In genomic region chr3:50264389-50264963, GRCh38 we compare ENCODE assay signal across 8 cellular contexts. TPM values are rescaled to one million over a fixed set of nuclear protein-coding genes. Genes with fewer than 3 reads are reported as not detected.
DNase-seq lines count a peak whose midpoint lies in the region; ATAC-seq, FAIRE-seq and TF ChIP-seq lines count a peak whose summit lies in the region.

No MANE protein-coding gene starts in this region.

- H3K27me3 ChIP-seq in HUES6 (ENCODE audit: control insufficient read depth, insufficient read depth, low read length) (no peaks in the 10 kb centered on the region), mammary epithelial cell (ENCODE audit: insufficient read depth, low read length) (no peaks in the 10 kb centered on the region)
- H3K27me3 ChIP-seq in CD4-positive, alpha-beta T cell (ENCODE audit: control insufficient read depth, insufficient read depth, low read length), result no peaks in the 10 kb centered on the region

- peaks cover 74% of the 10 kb centered on the region for H3K4me1 ChIP-seq in HUES6 (ENCODE audit: control insufficient read depth, insufficient read depth, low read length)
- H3K4me1 ChIP-seq in mammary epithelial cell (ENCODE audit: insufficient read depth, low read length), result peaks cover 36% of the 10 kb centered on the region

- CTCF ChIA-PET in mammary epithelial cell (lab: Charles Lee; ENCODE audit: low non-redundant PET), result interaction anchor here (0.6 kb wide), 2 partner anchors 23 to 130 kb away, joined by 3 to 19 read pairs; no protein-coding TSS in a partner anchor
- CTCF ChIA-PET in CD4-positive, alpha-beta T cell (lab: Charles Lee), result no interaction called here

- no TSS peak for BruUV-seq in mammary epithelial cell (replicated peaks; lab: Mats Ljungman, UMichigan)

- no peak for TF ChIP-seq CTCF in mammary epithelial cell (conservative IDR thresholded peaks at IDR 0.05 in 1 of 2, IDR thresholded peaks at IDR 0.05 in 1 of 2; ENCODE audit: extremely low read depth in 1 of 2, insufficient read depth in 1 of 2, low read depth in 1 of 2, low read length in 2 of 2)
- TF ChIP-seq CTCF in CD4-positive, alpha-beta T cell (IDR thresholded peaks at IDR 0.05), result no peak

- no peak overlapping the region for H3K4me3 Mint-ChIP-seq in stimulated activated effector memory CD8-positive, alpha-beta T cell treated with anti-CD3 and anti-CD28 coated beads, Interleukin-12 subunit alpha, Interleukin-12 subunit beta, amount 100 ng/mL, for 72 hours
- H3K4me3 Mint-ChIP-seq in CD4-positive, alpha-beta T cell, result no peak overlapping the region

- no peak for FAIRE-seq in GM12892 (lab: Jason Lieb, UNC)

- 10% methylated on average over 3 of the region's 7 CpGs for WGBS in mammary epithelial cell (ENCODE audit: low coverage, missing lambda C conversion rate)

- H3K9ac ChIP-seq in HUES6 (ENCODE audit: low read length) (peak overlapping the region; percentile 64), mammary epithelial cell (ENCODE audit: insufficient read depth, low read length) (no peak overlapping the region)

- in situ Hi-C loops in mammary epithelial cell (cut with MboI; ENCODE audit: low sequenced_read_pairs in 2 of 2), result no loop called here

- H3K4me1 Mint-ChIP-seq in stimulated activated effector memory CD8-positive, alpha-beta T cell treated with anti-CD3 and anti-CD28 coated beads, Interleukin-12 subunit alpha, Interleukin-12 subunit beta, amount 100 ng/mL, for 72 hours, result peaks cover 5% of the 10 kb centered on the region
- H3K4me1 Mint-ChIP-seq in CD4-positive, alpha-beta T cell (ENCODE audit: low read depth), result no peaks in the 10 kb centered on the region

- H2AFZ ChIP-seq in mammary epithelial cell (ENCODE audit: low read depth, low read length), result peak overlapping the region; percentile 27

- H3K36me3 Mint-ChIP-seq in stimulated activated effector memory CD8-positive, alpha-beta T cell treated with anti-CD3 and anti-CD28 coated beads, Interleukin-12 subunit alpha, Interleukin-12 subunit beta, amount 100 ng/mL, for 72 hours, result peaks cover 45% of the 10 kb centered on the region
- H3K36me3 Mint-ChIP-seq in CD4-positive, alpha-beta T cell (ENCODE audit: low read depth), result peaks cover 4% of the 10 kb centered on the region

- H3K36me3 ChIP-seq in HUES6 (ENCODE audit: control insufficient read depth, insufficient read depth, low read length) (no peaks in the 10 kb centered on the region), mammary epithelial cell (ENCODE audit: insufficient read depth, low read length) (no peaks in the 10 kb centered on the region)

- H3K9me3 ChIP-seq in HUES6 (ENCODE audit: control insufficient read depth, insufficient read depth, low read depth, low read length) (no peaks in the 10 kb centered on the region), mammary epithelial cell (replicated peaks; ENCODE audit: insufficient read depth, low read length) (no peaks in the 10 kb centered on the region)
- no peaks in the 10 kb centered on the region for H3K9me3 ChIP-seq in CD4-positive, alpha-beta T cell (ENCODE audit: control insufficient read depth, low read length)

- H3K9me3 Mint-ChIP-seq in stimulated activated effector memory CD8-positive, alpha-beta T cell treated with anti-CD3 and anti-CD28 coated beads, Interleukin-12 subunit alpha, Interleukin-12 subunit beta, amount 100 ng/mL, for 72 hours, result no peaks in the 10 kb centered on the region
- no peaks in the 10 kb centered on the region for H3K9me3 Mint-ChIP-seq in CD4-positive, alpha-beta T cell

- POLR2A ChIA-PET in CD4-positive, alpha-beta T cell (lab: Charles Lee), result interaction anchor here (0.8 to 1.1 kb wide), 2 partner anchors 11 to 18 kb away, joined by 3 read pairs; no protein-coding TSS in a partner anchor

- DNase-seq in mammary epithelial cell (no peak), inferior parietal cortex (ENCODE audit: extremely low spot score) (peak; percentile 55), GM12892 (ENCODE audit: insufficient read length) (no peak), NCI-H510A (lab: John Stamatoyannopoulos, UW) (no peak), SIG-M5 (lab: John Stamatoyannopoulos, UW) (no peak)
- DNase-seq in stimulated activated effector memory CD8-positive, alpha-beta T cell treated with anti-CD3 and anti-CD28 coated beads, Interleukin-12 subunit alpha, Interleukin-12 subunit beta, amount 100 ng/mL, for 72 hours (ENCODE audit: low spot score in 2 of 2), result no peak
- DNase-seq in CD4-positive, alpha-beta T cell, result no peak

- ATAC-seq in stimulated activated effector memory CD8-positive, alpha-beta T cell treated with anti-CD3 and anti-CD28 coated beads, Interleukin-12 subunit alpha, Interleukin-12 subunit beta, amount 100 ng/mL, for 72 hours, result no peak
- ATAC-seq in CD4-positive, alpha-beta T cell (ENCODE audit: poor library complexity), result no peak

- no peak overlapping the region for H3K4me2 ChIP-seq in mammary epithelial cell (ENCODE audit: insufficient read depth, low read depth, low read length)

- intact Hi-C loops in mammary epithelial cell (cut with micrococcal nuclease), result no loop called here
- intact Hi-C loops in CD4-positive, alpha-beta T cell (cut with DNase I, micrococcal nuclease), result no loop called here

- no peaks in the 10 kb centered on the region for H4K20me1 ChIP-seq in mammary epithelial cell (ENCODE audit: insufficient read depth, low read length)

- peak overlapping the region; percentile 29 for H3K27ac Mint-ChIP-seq in stimulated activated effector memory CD8-positive, alpha-beta T cell treated with anti-CD3 and anti-CD28 coated beads, Interleukin-12 subunit alpha, Interleukin-12 subunit beta, amount 100 ng/mL, for 72 hours
- no peak overlapping the region for H3K27ac Mint-ChIP-seq in CD4-positive, alpha-beta T cell

- H3K79me2 ChIP-seq in mammary epithelial cell (ENCODE audit: insufficient read depth, low read length), result no peaks in the 10 kb centered on the region

- dilution Hi-C loops in mammary epithelial cell (cut with HindIII; ENCODE audit: low sequenced_read_pairs), result no loop called here

- no peak for TF ChIP-seq POLR2A in GM12892 (IDR thresholded peaks at IDR 0.05; ENCODE audit: low read depth, low read length)

- H3K4me3 ChIP-seq in HUES6 (ENCODE audit: low read depth, low read length) (peak overlapping the region; percentile 32), mammary epithelial cell (replicated peaks in 1 of 3; ENCODE audit: insufficient read depth in 1 of 3, low read depth in 2 of 3, low read length in 3 of 3) (no peak overlapping the region)

- peaks cover 15% of the 10 kb centered on the region for H3K27me3 Mint-ChIP-seq in CD4-positive, alpha-beta T cell

- H3K27ac ChIP-seq in HUES6 (ENCODE audit: low read depth, low read length) (peak overlapping the region; percentile 85; the same call in 1 of the 2 replicates), mammary epithelial cell (ENCODE audit: insufficient read depth, low read depth, low read length) (no peak overlapping the region)
- no peak overlapping the region for H3K27ac ChIP-seq in CD4-positive, alpha-beta T cell (ENCODE audit: low read depth, low read length)

RNA-seq across cellular contexts. Expression of gene SEMA3B, which starts 4.5 kb away (rescaled TPM):
- 10 to 100 TPM in 1 of 2 donors, 1 to 10 TPM in 1; 4.3 to 15.5 TPM for total RNA-seq in mammary epithelial cell
- 8.4 TPM for polyA plus RNA-seq in mammary epithelial cell
- 0.31 TPM for polyA minus RNA-seq in mammary epithelial cell
- 1 to 10 TPM; 1.9 to 2.0 TPM for total RNA-seq in CD4-positive, alpha-beta T cell
- 0.30 TPM for polyA plus RNA-seq in GM12892 (2012; ENCODE audit: missing spikeins)

RNA-seq across cellular contexts. Expression of gene LSMEM2, which starts 14.4 kb away (rescaled TPM):
- total RNA-seq in mammary epithelial cell, result under 1 TPM in 1 of 2 donors, not detected in 1; 0.19 TPM
- 0.05 TPM for polyA plus RNA-seq in mammary epithelial cell
- polyA minus RNA-seq in mammary epithelial cell, result not detected
- total RNA-seq in CD4-positive, alpha-beta T cell, result under 1 TPM in 1 of 2 experiments, not detected in 1; 0.22 TPM
- 0.25 TPM for polyA plus RNA-seq in GM12892 (2012; ENCODE audit: missing spikeins)

RNA-seq across cellular contexts. Expression of gene IFRD2, which starts 27.8 kb away (rescaled TPM):
- 100 to 1,000 TPM in 1 of 2 donors, 10 to 100 TPM in 1; 65.5 to 117 TPM for total RNA-seq in mammary epithelial cell
- 122 TPM for polyA plus RNA-seq in mammary epithelial cell
- 94.5 TPM for polyA minus RNA-seq in mammary epithelial cell
- total RNA-seq in CD4-positive, alpha-beta T cell, result 10 to 100 TPM; 30.0 to 30.4 TPM
- 40.2 TPM for polyA plus RNA-seq in GM12892 (2012; ENCODE audit: missing spikeins)

RNA-seq across cellular contexts. Expression of gene GNAI2, which starts 28.5 kb away (rescaled TPM):
- total RNA-seq in mammary epithelial cell, result 100 to 1,000 TPM; 176 to 235 TPM
- 511 TPM for polyA plus RNA-seq in mammary epithelial cell
- 320 TPM for polyA minus RNA-seq in mammary epithelial cell
- 100 to 1,000 TPM; 204 to 217 TPM for total RNA-seq in CD4-positive, alpha-beta T cell
- 116 TPM for polyA plus RNA-seq in GM12892 (2012; ENCODE audit: missing spikeins)

RNA-seq across cellular contexts. Expression of gene HYAL3, which starts 34.7 kb away (rescaled TPM):
- total RNA-seq in mammary epithelial cell, result 10 to 100 TPM in 1 of 2 donors, 1 to 10 TPM in 1; 9.7 to 12.7 TPM
- 23.8 TPM for polyA plus RNA-seq in mammary epithelial cell
- 12.6 TPM for polyA minus RNA-seq in mammary epithelial cell
- total RNA-seq in CD4-positive, alpha-beta T cell, result 1 to 10 TPM; 3.0 to 3.2 TPM
- polyA plus RNA-seq in GM12892 (2012; ENCODE audit: missing spikeins), result 1.2 TPM
